ENCODE assay signal across 1 cellular context in the genomic region with DNA sequence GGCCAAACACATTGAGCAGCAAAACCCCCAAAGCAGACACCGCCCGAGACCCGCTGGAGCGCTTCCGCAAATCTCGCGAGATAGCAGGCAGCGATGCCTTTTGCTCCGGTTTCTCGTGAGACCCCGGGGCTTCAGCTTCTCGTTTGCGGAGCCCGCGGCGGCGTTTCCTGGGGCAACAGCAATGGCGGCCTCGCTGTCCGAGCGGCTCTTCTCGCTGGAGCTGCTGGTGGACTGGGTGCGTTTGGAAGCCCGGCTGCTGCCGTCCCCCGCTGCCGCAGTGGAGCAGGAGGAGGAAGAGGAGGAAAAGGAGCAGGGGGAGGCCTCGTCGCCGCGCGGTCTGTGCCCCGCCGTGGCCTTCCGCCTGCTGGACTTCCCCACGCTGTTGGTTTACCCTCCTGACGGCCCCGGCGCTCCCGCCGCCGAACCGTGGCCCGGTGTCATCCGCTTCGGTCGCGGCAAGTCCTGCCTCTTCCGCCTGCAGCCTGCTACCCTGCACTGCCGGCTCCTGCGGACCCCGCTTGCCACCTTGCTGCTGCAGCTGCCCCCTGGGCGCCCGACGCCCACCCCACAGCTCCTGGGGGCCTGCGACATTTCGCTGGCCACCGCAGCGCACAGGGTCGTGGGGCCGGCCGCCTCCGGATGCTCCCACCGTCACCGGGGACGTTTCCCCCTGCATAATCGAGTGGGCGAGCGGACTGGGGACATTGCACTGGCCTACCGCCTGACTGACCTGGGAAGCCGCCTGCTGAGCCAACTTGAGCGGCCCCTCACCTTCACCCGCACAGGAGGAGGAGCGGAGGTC.
TF ChIP-seq lines count a peak whose summit lies in the region.

A gene with protein sequence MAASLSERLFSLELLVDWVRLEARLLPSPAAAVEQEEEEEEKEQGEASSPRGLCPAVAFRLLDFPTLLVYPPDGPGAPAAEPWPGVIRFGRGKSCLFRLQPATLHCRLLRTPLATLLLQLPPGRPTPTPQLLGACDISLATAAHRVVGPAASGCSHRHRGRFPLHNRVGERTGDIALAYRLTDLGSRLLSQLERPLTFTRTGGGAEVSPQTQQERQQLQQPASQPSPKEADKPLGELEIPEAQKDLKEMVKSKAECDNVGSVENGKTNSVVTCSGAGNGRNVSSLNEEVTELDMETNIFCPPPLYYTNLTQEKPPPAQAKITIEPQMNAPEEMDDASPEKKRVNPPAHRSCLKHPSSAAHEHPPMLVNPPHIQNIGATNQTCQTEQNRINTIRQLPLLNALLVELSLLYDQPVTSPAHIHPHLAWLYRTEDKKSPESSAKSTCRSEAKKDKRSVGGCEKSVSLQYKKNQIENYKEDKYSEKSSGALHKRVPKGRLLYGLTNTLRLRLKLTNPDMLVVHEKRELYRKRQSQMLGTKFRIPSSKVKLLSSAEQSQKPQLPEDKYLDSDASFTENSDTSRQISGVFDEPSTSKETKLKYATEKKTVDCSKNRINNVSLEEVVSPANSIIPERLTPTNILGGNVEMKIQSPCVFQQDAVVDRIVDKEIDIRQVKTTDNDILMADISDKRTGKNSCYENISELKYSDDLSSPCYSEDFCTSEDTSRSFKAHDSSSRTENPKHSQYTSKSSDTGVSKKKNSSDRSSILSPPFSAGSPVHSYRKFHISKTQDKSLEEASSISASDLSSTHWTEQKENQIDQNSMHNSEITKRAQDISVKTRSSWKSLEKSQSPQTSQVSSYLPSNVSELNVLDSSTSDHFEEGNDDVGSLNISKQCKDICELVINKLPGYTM (plus strand): TSS at position 148 of the 802 bp plus-strand sequence. CDS start 34 bp downstream, at position 182.

TF ChIP-seq in GM12878, 131 proteins besides CTCF, POLR2A, EP300 and RAD21 (continued from another document):
- TF ChIP-seq, protein P1, sequence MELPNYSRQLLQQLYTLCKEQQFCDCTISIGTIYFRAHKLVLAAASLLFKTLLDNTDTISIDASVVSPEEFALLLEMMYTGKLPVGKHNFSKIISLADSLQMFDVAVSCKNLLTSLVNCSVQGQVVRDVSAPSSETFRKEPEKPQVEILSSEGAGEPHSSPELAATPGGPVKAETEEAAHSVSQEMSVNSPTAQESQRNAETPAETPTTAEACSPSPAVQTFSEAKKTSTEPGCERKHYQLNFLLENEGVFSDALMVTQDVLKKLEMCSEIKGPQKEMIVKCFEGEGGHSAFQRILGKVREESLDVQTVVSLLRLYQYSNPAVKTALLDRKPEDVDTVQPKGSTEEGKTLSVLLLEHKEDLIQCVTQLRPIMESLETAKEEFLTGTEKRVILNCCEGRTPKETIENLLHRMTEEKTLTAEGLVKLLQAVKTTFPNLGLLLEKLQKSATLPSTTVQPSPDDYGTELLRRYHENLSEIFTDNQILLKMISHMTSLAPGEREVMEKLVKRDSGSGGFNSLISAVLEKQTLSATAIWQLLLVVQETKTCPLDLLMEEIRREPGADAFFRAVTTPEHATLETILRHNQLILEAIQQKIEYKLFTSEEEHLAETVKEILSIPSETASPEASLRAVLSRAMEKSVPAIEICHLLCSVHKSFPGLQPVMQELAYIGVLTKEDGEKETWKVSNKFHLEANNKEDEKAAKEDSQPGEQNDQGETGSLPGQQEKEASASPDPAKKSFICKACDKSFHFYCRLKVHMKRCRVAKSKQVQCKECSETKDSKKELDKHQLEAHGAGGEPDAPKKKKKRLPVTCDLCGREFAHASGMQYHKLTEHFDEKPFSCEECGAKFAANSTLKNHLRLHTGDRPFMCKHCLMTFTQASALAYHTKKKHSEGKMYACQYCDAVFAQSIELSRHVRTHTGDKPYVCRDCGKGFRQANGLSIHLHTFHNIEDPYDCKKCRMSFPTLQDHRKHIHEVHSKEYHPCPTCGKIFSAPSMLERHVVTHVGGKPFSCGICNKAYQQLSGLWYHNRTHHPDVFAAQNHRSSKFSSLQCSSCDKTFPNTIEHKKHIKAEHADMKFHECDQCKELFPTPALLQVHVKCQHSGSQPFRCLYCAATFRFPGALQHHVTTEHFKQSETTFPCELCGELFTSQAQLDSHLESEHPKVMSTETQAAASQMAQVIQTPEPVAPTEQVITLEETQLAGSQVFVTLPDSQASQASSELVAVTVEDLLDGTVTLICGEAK (IDR thresholded peaks at IDR 0.05; ENCODE audit: borderline replicate concordance) = peak; percentile 58; the same call in 1 of the 2 replicates
- TF ChIP-seq, protein P2, sequence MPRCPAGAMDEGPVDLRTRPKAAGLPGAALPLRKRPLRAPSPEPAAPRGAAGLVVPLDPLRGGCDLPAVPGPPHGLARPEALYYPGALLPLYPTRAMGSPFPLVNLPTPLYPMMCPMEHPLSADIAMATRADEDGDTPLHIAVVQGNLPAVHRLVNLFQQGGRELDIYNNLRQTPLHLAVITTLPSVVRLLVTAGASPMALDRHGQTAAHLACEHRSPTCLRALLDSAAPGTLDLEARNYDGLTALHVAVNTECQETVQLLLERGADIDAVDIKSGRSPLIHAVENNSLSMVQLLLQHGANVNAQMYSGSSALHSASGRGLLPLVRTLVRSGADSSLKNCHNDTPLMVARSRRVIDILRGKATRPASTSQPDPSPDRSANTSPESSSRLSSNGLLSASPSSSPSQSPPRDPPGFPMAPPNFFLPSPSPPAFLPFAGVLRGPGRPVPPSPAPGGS (IDR thresholded peaks at IDR 0.05; ENCODE audit: borderline replicate concordance, insufficient read depth, low read depth, low read length, poor library complexity, severe bottlenecking) = peak; percentile 23
- TF ChIP-seq BMI1 (IDR thresholded peaks at IDR 0.05; ENCODE audit: borderline replicate concordance) (peak; percentile 83), CREM (IDR thresholded peaks at IDR 0.05; ENCODE audit: low read depth) (no peak), POLR2AphosphoS2 (IDR thresholded peaks at IDR 0.05; ENCODE audit: low read depth, low read length) (peak; percentile 66; the same call in 1 of the 2 replicates), LARP7 (IDR thresholded peaks at IDR 0.05) (peak; percentile 64), EGR1 (IDR thresholded peaks at IDR 0.05; ENCODE audit: borderline replicate concordance in 1 of 2, low read depth in 2 of 2, low read length in 2 of 2) (no peak), NR2F1 (conservative IDR thresholded peaks at IDR 0.05) (peak; percentile 57; the same call in 1 of the 2 replicates), ZNF274 (IDR thresholded peaks at IDR 0.05; ENCODE audit: insufficient read depth, insufficient read length) (no peak), GATAD2B (conservative IDR thresholded peaks at IDR 0.05; ENCODE audit: low read depth) (peak; percentile 86; the same call in 1 of the 2 replicates), ZSCAN29 (IDR thresholded peaks at IDR 0.05) (no peak), RUNX3 (IDR thresholded peaks at IDR 0.05; ENCODE audit: low read length) (peak; percentile 29), MXI1 (IDR thresholded peaks at IDR 0.05; ENCODE audit: low read depth, low read length) (peak; percentile 75)
- TF ChIP-seq, protein P3, sequence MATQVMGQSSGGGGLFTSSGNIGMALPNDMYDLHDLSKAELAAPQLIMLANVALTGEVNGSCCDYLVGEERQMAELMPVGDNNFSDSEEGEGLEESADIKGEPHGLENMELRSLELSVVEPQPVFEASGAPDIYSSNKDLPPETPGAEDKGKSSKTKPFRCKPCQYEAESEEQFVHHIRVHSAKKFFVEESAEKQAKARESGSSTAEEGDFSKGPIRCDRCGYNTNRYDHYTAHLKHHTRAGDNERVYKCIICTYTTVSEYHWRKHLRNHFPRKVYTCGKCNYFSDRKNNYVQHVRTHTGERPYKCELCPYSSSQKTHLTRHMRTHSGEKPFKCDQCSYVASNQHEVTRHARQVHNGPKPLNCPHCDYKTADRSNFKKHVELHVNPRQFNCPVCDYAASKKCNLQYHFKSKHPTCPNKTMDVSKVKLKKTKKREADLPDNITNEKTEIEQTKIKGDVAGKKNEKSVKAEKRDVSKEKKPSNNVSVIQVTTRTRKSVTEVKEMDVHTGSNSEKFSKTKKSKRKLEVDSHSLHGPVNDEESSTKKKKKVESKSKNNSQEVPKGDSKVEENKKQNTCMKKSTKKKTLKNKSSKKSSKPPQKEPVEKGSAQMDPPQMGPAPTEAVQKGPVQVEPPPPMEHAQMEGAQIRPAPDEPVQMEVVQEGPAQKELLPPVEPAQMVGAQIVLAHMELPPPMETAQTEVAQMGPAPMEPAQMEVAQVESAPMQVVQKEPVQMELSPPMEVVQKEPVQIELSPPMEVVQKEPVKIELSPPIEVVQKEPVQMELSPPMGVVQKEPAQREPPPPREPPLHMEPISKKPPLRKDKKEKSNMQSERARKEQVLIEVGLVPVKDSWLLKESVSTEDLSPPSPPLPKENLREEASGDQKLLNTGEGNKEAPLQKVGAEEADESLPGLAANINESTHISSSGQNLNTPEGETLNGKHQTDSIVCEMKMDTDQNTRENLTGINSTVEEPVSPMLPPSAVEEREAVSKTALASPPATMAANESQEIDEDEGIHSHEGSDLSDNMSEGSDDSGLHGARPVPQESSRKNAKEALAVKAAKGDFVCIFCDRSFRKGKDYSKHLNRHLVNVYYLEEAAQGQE (IDR thresholded peaks at IDR 0.05; ENCODE audit: low read depth, low read length) = no peak
- TF ChIP-seq, protein P4, sequence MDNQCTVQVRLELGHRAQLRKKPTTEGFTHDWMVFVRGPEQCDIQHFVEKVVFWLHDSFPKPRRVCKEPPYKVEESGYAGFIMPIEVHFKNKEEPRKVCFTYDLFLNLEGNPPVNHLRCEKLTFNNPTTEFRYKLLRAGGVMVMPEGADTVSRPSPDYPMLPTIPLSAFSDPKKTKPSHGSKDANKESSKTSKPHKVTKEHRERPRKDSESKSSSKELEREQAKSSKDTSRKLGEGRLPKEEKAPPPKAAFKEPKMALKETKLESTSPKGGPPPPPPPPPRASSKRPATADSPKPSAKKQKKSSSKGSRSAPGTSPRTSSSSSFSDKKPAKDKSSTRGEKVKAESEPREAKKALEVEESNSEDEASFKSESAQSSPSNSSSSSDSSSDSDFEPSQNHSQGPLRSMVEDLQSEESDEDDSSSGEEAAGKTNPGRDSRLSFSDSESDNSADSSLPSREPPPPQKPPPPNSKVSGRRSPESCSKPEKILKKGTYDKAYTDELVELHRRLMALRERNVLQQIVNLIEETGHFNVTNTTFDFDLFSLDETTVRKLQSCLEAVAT (IDR thresholded peaks at IDR 0.05) = peak; percentile 38; the same call in 1 of the 2 replicates
